ENCODE assay signal across 17 cellular contexts in genomic region chr6:144466716-144467115, GRCh38.
"Had no signal": no experiment of that assay in that cellular context is flagged by ENCODE, and none has a peak within 500 bp of the region (broad histone marks: within the 10 kb centered on the region; RNA-seq: fewer than 3 reads in every experiment).

No MANE protein-coding gene starts in this region.

- ATAC-seq: activated CD8-positive, alpha-beta memory T cell treated with anti-CD3 and anti-CD28 coated beads, Interleukin-2, amount 10 ng/mL, durations not matched to agents 7 days and 5 days; activated naive CD4-positive, alpha-beta T cell treated with anti-CD3 and anti-CD28 coated beads, Interleukin-2, amount 50 U/mL, for 72 hours; pancreas had no signal

- H3K4me1 Mint-ChIP-seq: brain had no signal

- DNase-seq: activated CD4-positive, alpha-beta T cell treated with anti-CD3 and anti-CD28 coated beads, Interleukin-2, amount 50 U/mL, for 48 hours; activated CD4-positive, CD25-positive, alpha-beta regulatory T cell treated with anti-CD3 and anti-CD28 coated beads, Interleukin-2, amount 50 U/mL, for 72 hours; activated CD8-positive, alpha-beta memory T cell treated with anti-CD3 and anti-CD28 coated beads, Interleukin-2, amount 10 ng/mL, durations not matched to agents 7 days and 5 days; activated effector memory CD4-positive, alpha-beta T cell treated with Interleukin-2 at 50 U/mL for 16 hours; activated T-cell treated with anti-CD3 and anti-CD28 coated beads, Interleukin-2, amount 50 U/mL, for 24 hours; amygdala; central memory CD4-positive, alpha-beta T cell; cortex of kidney; effector CD4-positive, alpha-beta T cell; esophagus squamous epithelium; foreskin fibroblast; kidney glomerular epithelial cell; pancreas; stimulated activated CD4-positive, alpha-beta T cell treated with anti-CD3 and anti-CD28 coated beads, Interleukin-1b, Interleukin-23, amount 100 ng/mL, for 48 hours; SW 1271 had no signal

- H3K27ac Mint-ChIP-seq: activated CD8-positive, alpha-beta memory T cell treated with anti-CD3 and anti-CD28 coated beads, Interleukin-2, amount 10 ng/mL, durations not matched to agents 7 days and 5 days; activated T-cell treated with anti-CD3 and anti-CD28 coated beads, Interleukin-2, amount 50 U/mL, for 24 hours had no signal

- H3K9me3 Mint-ChIP-seq: activated naive CD4-positive, alpha-beta T cell treated with anti-CD3 and anti-CD28 coated beads, Interleukin-2, amount 50 U/mL, for 72 hours; activated T-cell treated with anti-CD3 and anti-CD28 coated beads, Interleukin-2, amount 50 U/mL, for 24 hours had no signal

- H3K4me3 Mint-ChIP-seq: activated CD8-positive, alpha-beta memory T cell treated with anti-CD3 and anti-CD28 coated beads, Interleukin-2, amount 10 ng/mL, durations not matched to agents 7 days and 5 days; activated T-cell treated with anti-CD3 and anti-CD28 coated beads, Interleukin-2, amount 50 U/mL, for 24 hours; brain had no signal

- H3K27me3 Mint-ChIP-seq: activated CD8-positive, alpha-beta memory T cell treated with anti-CD3 and anti-CD28 coated beads, Interleukin-2, amount 10 ng/mL, durations not matched to agents 7 days and 5 days; activated T-cell treated with anti-CD3 and anti-CD28 coated beads, Interleukin-2, amount 50 U/mL, for 24 hours; brain had no signal
